Comparison of ENCODE assay signal across 26 cellular contexts in genomic region chr2:122478108-122478507, GRCh38.
"Had no signal": no experiment of that assay in that cellular context is flagged by ENCODE, and none has a peak within 500 bp of the region (broad histone marks: within the 10 kb centered on the region; RNA-seq: fewer than 3 reads in every experiment).

No MANE protein-coding gene starts in this region.

- H3K4me1 Mint-ChIP-seq: immature natural killer cell; naive thymus-derived CD8-positive, alpha-beta T cell; stimulated activated naive B cell treated with anti-CD40 and anti-IgM and Interleukin-4, amounts not matched to agents 10 μg/mL and 1 μg/mL and 100 μg/mL, for 72 hours had no signal

- H3K27ac ChIP-seq: dorsolateral prefrontal cortex, heart right ventricle, left ventricle myocardium inferior, lower lobe of right lung, psoas muscle, sigmoid colon, skin epidermis, spleen, thoracic aorta, tibial nerve, upper lobe of left lung had no signal

- H3K36me3 ChIP-seq: heart right ventricle, left ventricle myocardium inferior, lower lobe of right lung, sigmoid colon, spleen, thoracic aorta, tibial nerve, upper lobe of left lung had no signal

- H3K4me3 ChIP-seq: dorsolateral prefrontal cortex, heart right ventricle, left ventricle myocardium inferior, lower lobe of right lung, psoas muscle, sigmoid colon, skin epidermis, spleen, thoracic aorta, tibial nerve, upper lobe of left lung had no signal

- H3K27me3 ChIP-seq: dorsolateral prefrontal cortex, heart right ventricle, sigmoid colon, spleen, tibial nerve, upper lobe of left lung had no signal

- ATAC-seq: heart right ventricle; left colon; lower lobe of right lung; naive thymus-derived CD8-positive, alpha-beta T cell; psoas muscle; right cardiac atrium; stimulated activated naive B cell treated with anti-CD40 and anti-IgM and Interleukin-4, amounts not matched to agents 10 μg/mL and 1 μg/mL and 100 μg/mL, for 72 hours had no signal

- H3K9me3 ChIP-seq: heart right ventricle, left ventricle myocardium inferior, lower lobe of right lung, psoas muscle, sigmoid colon, spleen, thoracic aorta, tibial nerve, upper lobe of left lung had no signal

- H3K4me3 Mint-ChIP-seq: immature natural killer cell; naive thymus-derived CD8-positive, alpha-beta T cell; stimulated activated naive B cell treated with anti-CD40 and anti-IgM and Interleukin-4, amounts not matched to agents 10 μg/mL and 1 μg/mL and 100 μg/mL, for 72 hours; stimulated activated naive CD8-positive, alpha-beta T cell treated with anti-CD3 and anti-CD28 coated beads, Interleukin-15, Interleukin-2, amounts not matched to agents 100 ng/mL and 50 ng/mL, for 24 hours had no signal

- H3K4me1 ChIP-seq: heart right ventricle, left ventricle myocardium inferior, lower lobe of right lung, psoas muscle, spleen, tibial nerve, upper lobe of left lung had no signal

- H3K27me3 Mint-ChIP-seq: stimulated activated naive B cell treated with anti-CD40 and anti-IgM and Interleukin-4, amounts not matched to agents 10 μg/mL and 1 μg/mL and 100 μg/mL, for 72 hours; stimulated activated naive CD8-positive, alpha-beta T cell treated with anti-CD3 and anti-CD28 coated beads, Interleukin-15, Interleukin-2, amounts not matched to agents 100 ng/mL and 50 ng/mL, for 24 hours had no signal

- H3K27ac Mint-ChIP-seq: immature natural killer cell; naive thymus-derived CD8-positive, alpha-beta T cell; stimulated activated naive B cell treated with anti-CD40 and anti-IgM and Interleukin-4, amounts not matched to agents 10 μg/mL and 1 μg/mL and 100 μg/mL, for 72 hours; stimulated activated naive CD8-positive, alpha-beta T cell treated with anti-CD3 and anti-CD28 coated beads, Interleukin-15, Interleukin-2, amounts not matched to agents 100 ng/mL and 50 ng/mL, for 24 hours had no signal

- H3K36me3 Mint-ChIP-seq: immature natural killer cell; naive thymus-derived CD8-positive, alpha-beta T cell; stimulated activated naive B cell treated with anti-CD40 and anti-IgM and Interleukin-4, amounts not matched to agents 10 μg/mL and 1 μg/mL and 100 μg/mL, for 72 hours had no signal

- DNase-seq: dorsolateral prefrontal cortex; effector CD4-positive, alpha-beta T cell; foreskin melanocyte; glutamatergic neuron; heart right ventricle; hypothalamus; immature natural killer cell; islet precursor cell; kidney glomerular epithelial cell; left colon; left ventricle myocardium inferior; lower lobe of right lung; naive thymus-derived CD8-positive, alpha-beta T cell; nucleus accumbens; posterior cingulate gyrus; psoas muscle; sigmoid colon; spleen; stimulated activated CD4-positive, alpha-beta T cell treated with anti-CD3 and anti-CD28 coated beads, Interleukin-4, amount 100 ng/mL, for 4 hours; stimulated activated naive B cell treated with anti-CD40 and anti-IgM and Interleukin-4, amounts not matched to agents 10 μg/mL and 1 μg/mL and 100 μg/mL, for 72 hours; upper lobe of left lung had no signal
